ENCODE assay signal across 26 cellular contexts in the genomic region with DNA sequence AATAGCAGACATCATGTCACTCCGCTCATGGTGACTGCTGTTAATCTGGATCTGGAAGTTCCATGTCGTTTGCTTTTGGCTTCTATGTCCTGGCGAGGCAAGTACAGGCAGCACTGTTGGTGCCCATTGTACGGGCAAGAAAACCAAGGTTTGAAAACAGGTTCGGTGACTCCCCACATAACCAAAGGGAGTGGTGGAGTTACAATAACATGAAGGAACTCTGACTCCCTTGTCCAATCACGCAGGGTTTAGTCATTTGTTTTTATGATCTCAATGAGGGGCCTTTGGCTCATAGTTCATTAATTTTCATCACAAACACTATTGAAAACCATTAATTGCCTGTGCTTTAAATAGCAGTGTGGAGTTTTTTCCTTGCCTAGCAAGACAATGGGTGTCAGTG.
"Had no signal": no experiment of that assay in that cellular context is flagged by ENCODE, and none has a peak within 500 bp of the region (broad histone marks: within the 10 kb centered on the region; RNA-seq: fewer than 3 reads in every experiment).

No MANE protein-coding gene starts in this region.

- H3K36me3 ChIP-seq: adrenal gland, neural progenitor cell, right lobe of liver, thoracic aorta, upper lobe of left lung, vagina had no signal

- H2AFZ ChIP-seq: parathyroid adenoma had no signal

- DNase-seq: activated CD4-positive, alpha-beta T cell treated with anti-CD3 and anti-CD28 coated beads for 36 hours; activated CD4-positive, alpha-beta T cell treated with anti-CD3 and anti-CD28 coated beads, Interleukin-2, amount 50 U/mL, for 4 hours; activated CD4-positive, CD25-positive, alpha-beta regulatory T cell; activated naive CD4-positive, alpha-beta T cell treated with Interleukin-2 at 50 U/mL for 16 hours; activated T-cell treated with anti-CD3 and anti-CD28 coated beads for 4 hours; activated T-cell treated with anti-CD3 and anti-CD28 coated beads, Interleukin-2, amount 50 U/mL, for 72 hours; adrenal gland; aorta; body of pancreas; cortex of kidney; hippocampal formation; immature natural killer cell; naive thymus-derived CD8-positive, alpha-beta T cell; occipital lobe; right lobe of liver; stimulated activated CD4-positive, alpha-beta T cell treated with anti-CD3 and anti-CD28 coated beads, Interleukin-4, amount 100 ng/mL, for 1 hour; T-helper 1 cell; upper lobe of left lung had no signal

- H3K9me3 Mint-ChIP-seq: activated T-cell treated with anti-CD3 and anti-CD28 coated beads, Interleukin-2, amount 50 U/mL, for 72 hours; immature natural killer cell; memory B cell; naive thymus-derived CD8-positive, alpha-beta T cell; neural progenitor cell; stimulated activated naive CD8-positive, alpha-beta T cell treated with anti-CD3 and anti-CD28 coated beads, Interleukin-15, Interleukin-2, amounts not matched to agents 100 ng/mL and 50 ng/mL, for 24 hours; T-helper 2 cell treated with Interferon-gamma antibody and Interleukin-4, amounts not matched to agents 5 μg/mL and 100 μg/mL, for 36 hours had no signal

- H3K36me3 Mint-ChIP-seq: activated naive CD8-positive, alpha-beta T cell; immature natural killer cell; memory B cell; naive thymus-derived CD8-positive, alpha-beta T cell; neural progenitor cell had no signal

- H3K4me1 Mint-ChIP-seq: activated CD4-positive, alpha-beta T cell treated with anti-CD3 and anti-CD28 coated beads for 36 hours; immature natural killer cell; memory B cell had no signal

- H3K79me2 ChIP-seq: parathyroid adenoma had no signal

- H3K9me3 ChIP-seq: adrenal gland, body of pancreas, right lobe of liver, thoracic aorta, upper lobe of left lung, vagina had no signal

- H3K9ac ChIP-seq: neural progenitor cell, parathyroid adenoma had no signal

- H3K4me2 ChIP-seq: neural progenitor cell had no signal

- H3K4me3 Mint-ChIP-seq: activated CD4-positive, alpha-beta T cell treated with anti-CD3 and anti-CD28 coated beads for 36 hours; activated naive CD8-positive, alpha-beta T cell; activated T-cell treated with anti-CD3 and anti-CD28 coated beads, Interleukin-2, amount 50 U/mL, for 72 hours; immature natural killer cell; memory B cell; naive thymus-derived CD8-positive, alpha-beta T cell; stimulated activated naive CD8-positive, alpha-beta T cell treated with anti-CD3 and anti-CD28 coated beads, Interleukin-15, Interleukin-2, amounts not matched to agents 100 ng/mL and 50 ng/mL, for 24 hours; T-helper 2 cell treated with Interferon-gamma antibody and Interleukin-4, amounts not matched to agents 5 μg/mL and 100 μg/mL, for 36 hours had no signal

- H3K4me3 ChIP-seq: adrenal gland, body of pancreas, neural progenitor cell, right lobe of liver, thoracic aorta, upper lobe of left lung, vagina had no signal

- H3K27ac ChIP-seq: adrenal gland, body of pancreas, neural progenitor cell, parathyroid adenoma, right lobe of liver, thoracic aorta, upper lobe of left lung, vagina had no signal

- H3K27me3 ChIP-seq: adrenal gland, body of pancreas, neural progenitor cell, right lobe of liver, upper lobe of left lung, vagina had no signal

- H3K4me1 ChIP-seq: adrenal gland, body of pancreas, neural progenitor cell, parathyroid adenoma, right lobe of liver, upper lobe of left lung had no signal

- H3K27ac Mint-ChIP-seq: activated CD4-positive, alpha-beta T cell treated with anti-CD3 and anti-CD28 coated beads for 36 hours; activated naive CD8-positive, alpha-beta T cell; activated T-cell treated with anti-CD3 and anti-CD28 coated beads, Interleukin-2, amount 50 U/mL, for 72 hours; immature natural killer cell; memory B cell; neural progenitor cell; stimulated activated naive CD8-positive, alpha-beta T cell treated with anti-CD3 and anti-CD28 coated beads, Interleukin-15, Interleukin-2, amounts not matched to agents 100 ng/mL and 50 ng/mL, for 24 hours; T-helper 2 cell treated with Interferon-gamma antibody and Interleukin-4, amounts not matched to agents 5 μg/mL and 100 μg/mL, for 36 hours had no signal
